1 cellular context compared by ENCODE assay signal in the genomic region with DNA sequence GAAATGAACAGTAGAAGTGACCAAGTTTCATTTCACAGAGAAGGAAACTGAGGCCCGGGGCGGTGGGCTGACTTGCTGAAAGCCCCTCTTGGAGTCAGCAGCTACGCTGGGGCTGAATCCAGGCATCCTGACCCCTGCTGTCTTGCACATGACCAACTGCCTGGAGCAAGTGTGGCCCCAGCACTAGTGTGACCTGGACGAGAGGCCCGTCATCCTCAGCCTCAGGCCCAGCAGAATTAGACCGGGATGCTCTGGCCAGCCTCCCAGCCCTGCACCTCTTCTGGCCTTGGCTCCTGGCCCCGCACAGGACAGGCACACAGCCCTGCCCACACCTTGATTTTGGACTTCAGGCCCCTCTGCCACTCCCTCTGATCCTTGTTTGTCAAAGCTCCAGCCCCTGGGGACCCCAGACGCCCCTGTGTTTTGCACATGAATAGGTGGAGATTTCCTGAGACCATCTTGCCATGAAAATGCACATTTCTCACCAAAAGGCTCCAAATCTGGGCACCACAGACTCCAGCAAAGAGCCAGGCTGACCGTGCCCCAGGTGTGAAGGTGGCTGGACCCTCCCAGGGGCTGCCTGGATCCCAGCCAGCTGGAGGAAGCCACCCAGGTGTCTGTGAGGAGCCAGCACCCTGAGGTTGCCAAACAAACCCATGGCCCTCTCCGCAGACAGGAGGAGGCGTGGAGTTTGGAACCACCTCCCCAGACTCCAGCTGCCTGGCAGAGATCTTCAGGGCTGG.
TF ChIP-seq lines count a peak whose summit lies in the region.

No MANE protein-coding gene starts in this region.

TF ChIP-seq in H1, 55 proteins besides CTCF, POLR2A, EP300 and RAD21:
- TF ChIP-seq TEAD4 (IDR thresholded peaks at IDR 0.05; ENCODE audit: low read depth, low read length) (no peak), SAP30 (IDR thresholded peaks at IDR 0.05; ENCODE audit: insufficient read depth, insufficient replicate concordance, low read length) (no peak)
